Comparison of ENCODE assay signal across 9 cellular contexts in the genomic region with DNA sequence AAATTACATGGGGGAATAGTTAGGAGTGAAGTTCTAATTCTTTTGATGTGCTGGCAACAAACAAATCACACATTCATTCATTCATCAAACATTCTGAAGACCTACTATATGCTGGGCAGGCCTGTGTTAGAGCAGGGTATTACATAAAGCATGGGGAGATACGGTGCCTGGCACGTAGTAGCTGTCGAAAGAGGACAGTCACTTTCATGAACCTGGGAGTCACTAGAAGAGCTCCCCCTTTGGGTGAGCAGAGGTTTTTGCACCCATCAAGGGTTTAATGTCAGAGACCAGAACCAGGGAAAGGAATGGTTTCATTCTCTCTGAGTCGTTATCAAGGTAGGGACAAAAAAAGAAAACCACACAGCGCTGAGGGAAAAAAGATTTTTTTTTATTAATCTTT. TPM values are rescaled to one million over a fixed set of nuclear protein-coding genes. Genes with fewer than 3 reads are reported as not detected.
A peak's percentile ranks its signal among the peaks of the same experiment; 100 is the strongest.
DNase-seq lines count a peak whose midpoint lies in the region; ATAC-seq, FAIRE-seq and TF ChIP-seq lines count a peak whose summit lies in the region.
"Had no signal": no experiment of that assay in that cellular context is flagged by ENCODE, and none has a peak within 500 bp of the region (broad histone marks: within the 10 kb centered on the region; RNA-seq: fewer than 3 reads in every experiment).

No MANE protein-coding gene starts in this region.

- H2AFZ ChIP-seq in PC-3 (ENCODE audit: low read length): no peak overlapping the region

- no peak overlapping the region for H3K27ac Mint-ChIP-seq in activated naive CD4-positive, alpha-beta T cell treated with anti-CD3 and anti-CD28 coated beads for 36 hours
- no peak overlapping the region for H3K27ac Mint-ChIP-seq in CD14-positive monocyte

- no peaks in the 10 kb centered on the region for H3K36me3 ChIP-seq in PC-3 (ENCODE audit: low read depth, low read length)

- no peaks in the 10 kb centered on the region for H3K79me2 ChIP-seq in PC-3 (ENCODE audit: low read length)

- no peak overlapping the region for H3K4me3 Mint-ChIP-seq in activated naive CD4-positive, alpha-beta T cell treated with anti-CD3 and anti-CD28 coated beads for 36 hours
- peak overlapping the region in 1 of 2 donors; percentile 93 for H3K4me3 Mint-ChIP-seq in CD14-positive monocyte

- H3K9me3 Mint-ChIP-seq in activated naive CD4-positive, alpha-beta T cell treated with anti-CD3 and anti-CD28 coated beads for 36 hours: no peaks in the 10 kb centered on the region
- H3K9me3 Mint-ChIP-seq in CD14-positive monocyte: peaks cover 0 to 18% (median 16%) of the 10 kb centered on the region in 7 donors

- H3K9me3 ChIP-seq in PC-3 (ENCODE audit: low read length): no peaks in the 10 kb centered on the region

- peaks cover 46% of the 10 kb centered on the region for H3K27me3 Mint-ChIP-seq in activated naive CD4-positive, alpha-beta T cell treated with anti-CD3 and anti-CD28 coated beads for 36 hours (ENCODE audit: low read depth)
- peaks cover 61 to 92% (median 79%) of the 10 kb centered on the region in 3 donors for H3K27me3 Mint-ChIP-seq in CD14-positive monocyte (ENCODE audit: low read depth in 3 of 3)

- no peaks in the 10 kb centered on the region for H3K36me3 Mint-ChIP-seq in activated naive CD4-positive, alpha-beta T cell treated with anti-CD3 and anti-CD28 coated beads for 36 hours (ENCODE audit: low read depth)
- peaks cover 0 to 10% of the 10 kb centered on the region in 2 donors for H3K36me3 Mint-ChIP-seq in CD14-positive monocyte

- H3K4me2 ChIP-seq in PC-3 (ENCODE audit: low read length): no peak overlapping the region

- no peak overlapping the region for H3K9ac ChIP-seq in PC-3 (ENCODE audit: low read length)

- no peaks in the 10 kb centered on the region for H3F3A ChIP-seq in PC-3 (ENCODE audit: low read length, unreplicated experiment)

- TF ChIP-seq POLR2A in lower leg skin (IDR thresholded peaks at IDR 0.05): no peak

- POLR2A ChIA-PET in PC-3 (lab: Charles Lee; ENCODE audit: unreplicated experiment): no interaction called here

- no TSS peak for BruUV-seq in PC-3 (replicated peaks; lab: Mats Ljungman, UMichigan)

- TF ChIP-seq CTCF in PC-3 (conservative IDR thresholded peaks at IDR 0.05; ENCODE audit: low read depth, low read length) (peak; percentile 68), fibroblast of the aortic adventitia (IDR thresholded peaks at IDR 0.05; ENCODE audit: insufficient read depth, low read length) (peak; percentile 62), lower leg skin (IDR thresholded peaks at IDR 0.05) (no peak), CD14-positive monocyte (IDR thresholded peaks at IDR 0.05) (no peak)

- peak; percentile 24 for FAIRE-seq in GM18507 (lab: Jason Lieb, UNC)

- peaks cover 7% of the 10 kb centered on the region for H3K4me1 ChIP-seq in PC-3 (ENCODE audit: insufficient read depth, low read length)

- DNase-seq in AG20443 (ENCODE audit: low spot score) (peak; percentile 46), GM18507 (ENCODE audit: extremely low spot score, insufficient read length, low read depth) (no peak), PC-3 (peak; percentile 57), fibroblast of the aortic adventitia (ENCODE audit: low read depth) (no peak), lower leg skin (ENCODE audit: low spot score in 2 of 2) (no peak), CD14-positive monocyte (ENCODE audit: low spot score) (no peak)
- DNase-seq in activated naive CD4-positive, alpha-beta T cell treated with anti-CD3 and anti-CD28 coated beads for 36 hours: no peak
- DNase-seq: NCI-H524 treated with DMSO at 0.1 percent for 48 hours had no signal

- no peak overlapping the region for H3K27ac ChIP-seq in PC-3 (ENCODE audit: low read length)

- H3K4me1 Mint-ChIP-seq in activated naive CD4-positive, alpha-beta T cell treated with anti-CD3 and anti-CD28 coated beads for 36 hours (ENCODE audit: low read depth): peaks cover 19% of the 10 kb centered on the region
- peaks cover 18% of the 10 kb centered on the region for H3K4me1 Mint-ChIP-seq in CD14-positive monocyte

- ATAC-seq in PC-3: peak; percentile 17
- ATAC-seq in HG03378 (IDR thresholded peaks at IDR 0.05; ENCODE audit: unreplicated experiment): no peak

- H3K27me3 ChIP-seq in PC-3 (ENCODE audit: low read length): peaks cover 39% of the 10 kb centered on the region

- H3K4me3 ChIP-seq in PC-3 (ENCODE audit: low read length): no peak overlapping the region
- H3K4me3 ChIP-seq in fibroblast of the aortic adventitia (ENCODE audit: low read depth, low read length): no peak overlapping the region
- no peak overlapping the region for H3K4me3 ChIP-seq in lower leg skin (ENCODE audit: low read depth, poor library complexity, severe bottlenecking)

- no peaks in the 10 kb centered on the region for H3K9me2 ChIP-seq in PC-3 (replicated peaks; ENCODE audit: low read length)

- WGBS in lower leg skin, 2 donors: 26 to 32% methylated on average over 5 of the region's 5 CpGs

- H4K20me1 ChIP-seq in PC-3 (ENCODE audit: low read length): no peaks in the 10 kb centered on the region

- intact Hi-C loops in PC-3 (cut with micrococcal nuclease): loop anchor here (1.0 to 10.0 kb wide), 3 partner anchors 276 to 451 kb away; no protein-coding TSS in a partner anchor
- intact Hi-C loops in lower leg skin (cut with DNase I; ENCODE audit: low total_unique reads): loop anchor here (10.0 kb wide), 1 partner anchor 453 kb away; no protein-coding TSS in a partner anchor
- intact Hi-C loops in activated naive CD4-positive, alpha-beta T cell treated with anti-CD3 and anti-CD28 coated beads for 36 hours (cut with micrococcal nuclease): loop anchor here (1.0 to 10.0 kb wide), 2 partner anchors 273 to 451 kb away; no protein-coding TSS in a partner anchor
- intact Hi-C loops in CD14-positive monocyte (cut with micrococcal nuclease): loop anchor here (5.0 kb wide), 1 partner anchor 451 kb away; no protein-coding TSS in a partner anchor

- CTCF ChIA-PET in PC-3 (lab: Charles Lee): interaction anchor here (1.0 to 1.1 kb wide), 2 partner anchors 357 to 448 kb away, joined by 5 to 6 read pairs; no protein-coding TSS in a partner anchor
- CTCF ChIA-PET in activated naive CD4-positive, alpha-beta T cell treated with anti-CD3 and anti-CD28 coated beads for 36 hours (lab: Charles Lee): interaction anchor here (0.5 to 3.1 kb wide), 9 partner anchors 9 to 962 kb away, joined by 3 to 10 read pairs (median 4); no protein-coding TSS in a partner anchor

RNA-seq across cellular contexts. Expression of gene LHX5, which starts 10.0 kb away (rescaled TPM):
- total RNA-seq in PC-3 (2014; rRNA removed): 0.23 and 0.26 TPM in 2 replicates
- total RNA-seq in fibroblast of the aortic adventitia (ENCODE audit: low replicate concordance): not detected in 2 replicates
- not detected for total RNA-seq in lower leg skin
- total RNA-seq in activated naive CD4-positive, alpha-beta T cell treated with anti-CD3 and anti-CD28 coated beads for 36 hours: not detected
- not detected for polyA plus RNA-seq in CD14-positive monocyte

RNA-seq across cellular contexts. Expression of gene SDSL, which starts 39.5 kb away (rescaled TPM):
- total RNA-seq in PC-3 (2014; rRNA removed) (14.0 and 19.9 TPM in 2 replicates), fibroblast of the aortic adventitia (ENCODE audit: low replicate concordance) (1.9 and 5.9 TPM in 2 replicates), lower leg skin (1 to 10 TPM in 2 of 4 donors, under 1 TPM in 1, not detected in 1; 0.46 to 1.8 (median 1.4) TPM)
- total RNA-seq in activated naive CD4-positive, alpha-beta T cell treated with anti-CD3 and anti-CD28 coated beads for 36 hours: not detected
- 10 to 100 TPM in 1 of 2 donors, 1 to 10 TPM in 1; 6.5 to 10.0 TPM for polyA plus RNA-seq in CD14-positive monocyte

RNA-seq across cellular contexts. Expression of gene SDS, which starts 58.0 kb away (rescaled TPM):
- total RNA-seq in PC-3 (2014; rRNA removed): not detected in 2 replicates
- not detected in 2 replicates for total RNA-seq in fibroblast of the aortic adventitia (ENCODE audit: low replicate concordance)
- total RNA-seq in lower leg skin: under 1 TPM in 1 of 4 donors, not detected in 3; 0.63 TPM
- total RNA-seq in activated naive CD4-positive, alpha-beta T cell treated with anti-CD3 and anti-CD28 coated beads for 36 hours: not detected
- 1 to 10 TPM in 1 of 2 donors, under 1 TPM in 1; 0.89 to 1.1 TPM for polyA plus RNA-seq in CD14-positive monocyte

Comparison
In these comparisons a context has a peak if more than half of its experiments do, and no peak if none do; other contexts are left out.
1. DNase-seq: peak in AG20443 (single experiment) and PC-3 (single experiment); none in GM18507 (single experiment), fibroblast of the aortic adventitia (single experiment), lower leg skin (0 of 2), activated naive CD4-positive, alpha-beta T cell treated with anti-CD3 and anti-CD28 coated beads for 36 hours (single experiment) and CD14-positive monocyte (single experiment).
2. CTCF ChIP-seq: peak in PC-3 (single experiment) and fibroblast of the aortic adventitia (single experiment); none in lower leg skin (0 of 3) and CD14-positive monocyte (single experiment).